In the genomic region with DNA sequence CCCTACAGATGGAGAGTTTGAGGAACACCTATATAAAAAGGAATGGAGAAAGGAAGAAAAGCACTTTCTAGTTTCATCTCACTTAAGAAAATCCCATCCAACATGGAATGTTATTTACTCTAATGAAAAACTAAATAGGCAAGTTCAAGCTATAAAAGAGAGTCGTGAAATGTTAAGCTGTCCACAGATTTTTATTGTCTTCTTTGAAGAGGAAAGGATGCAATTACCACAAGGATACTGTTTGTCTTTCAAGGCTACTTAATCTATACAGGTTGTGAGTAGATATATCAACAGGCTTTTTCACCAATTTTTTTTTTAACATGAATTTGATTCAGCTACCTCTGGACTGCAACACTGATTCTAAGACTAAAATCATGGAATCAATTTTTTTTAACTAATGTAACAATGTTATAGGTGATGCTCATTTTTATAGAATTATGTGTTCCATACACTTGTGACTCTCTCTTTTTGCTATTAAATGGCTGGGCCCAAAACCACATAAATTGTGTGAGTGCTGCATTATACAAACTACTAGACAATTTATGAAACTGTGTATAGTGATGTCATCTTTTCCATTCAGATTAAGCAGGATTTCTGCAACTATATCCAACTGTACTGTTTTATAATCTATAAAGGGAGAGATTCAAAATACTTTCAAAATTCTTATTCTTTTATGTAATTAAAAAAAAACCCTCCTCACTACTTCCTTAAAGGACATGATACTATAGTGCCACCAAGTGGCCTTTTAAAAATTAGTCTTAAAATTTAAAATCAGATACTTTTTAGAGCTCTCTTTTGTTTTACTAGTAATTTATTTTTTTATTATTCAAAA, we compare ENCODE assay signal across 8 cellular contexts. TPM values are rescaled to one million over a fixed set of nuclear protein-coding genes. Genes with fewer than 3 reads are reported as not detected.
DNase-seq lines count a peak whose midpoint lies in the region; ATAC-seq and TF ChIP-seq lines count a peak whose summit lies in the region.

No MANE protein-coding gene starts in this region.

- DNase-seq in GM10266 (ENCODE audit: extremely low spot score) (no peak), NCI-H2029 treated with DMSO at 0.1 percent for 48 hours (lab: John Stamatoyannopoulos, UW) (peak; percentile 28), iris pigment epithelial cell (ENCODE audit: low read depth) (peak; percentile 51), uterus (no peak)
- no peak for DNase-seq in activated T-helper 2 cell treated with anti-CD3 and anti-CD28 coated beads, Interferon-gamma antibody, Interleukin-2, Interleukin-4, amounts not matched to agents 10 μg/mL and 5 μg/mL and 100 μg/mL, durations not matched to agents 14 hours and 24 hours and 36 hours (ENCODE audit: low spot score)
- no peak for DNase-seq in activated T-cell treated with anti-CD3 and anti-CD28 coated beads, Interleukin-2, amount 50 U/mL, for 48 hours

- peaks cover 17% of the 10 kb centered on the region for H3K4me1 Mint-ChIP-seq in activated T-helper 2 cell treated with anti-CD3 and anti-CD28 coated beads, Interferon-gamma antibody, Interleukin-2, Interleukin-4, amounts not matched to agents 10 μg/mL and 5 μg/mL and 100 μg/mL, durations not matched to agents 14 hours and 24 hours and 36 hours (ENCODE audit: low read depth)

- H3K9me3 ChIP-seq in uterus = no peaks in the 10 kb centered on the region

- no peaks in the 10 kb centered on the region for H3K9me3 Mint-ChIP-seq in activated T-helper 2 cell treated with anti-CD3 and anti-CD28 coated beads, Interferon-gamma antibody, Interleukin-2, Interleukin-4, amounts not matched to agents 10 μg/mL and 5 μg/mL and 100 μg/mL, durations not matched to agents 14 hours and 24 hours and 36 hours

- peak overlapping the region; percentile 28 for H3K27ac Mint-ChIP-seq in activated T-helper 2 cell treated with anti-CD3 and anti-CD28 coated beads, Interferon-gamma antibody, Interleukin-2, Interleukin-4, amounts not matched to agents 10 μg/mL and 5 μg/mL and 100 μg/mL, durations not matched to agents 14 hours and 24 hours and 36 hours

- H3K27ac ChIP-seq in uterus = peak overlapping the region; percentile 17 to 71

- no peaks in the 10 kb centered on the region for H3K27me3 Mint-ChIP-seq in activated T-helper 2 cell treated with anti-CD3 and anti-CD28 coated beads, Interferon-gamma antibody, Interleukin-2, Interleukin-4, amounts not matched to agents 10 μg/mL and 5 μg/mL and 100 μg/mL, durations not matched to agents 14 hours and 24 hours and 36 hours (ENCODE audit: low read depth)

- no peak for ATAC-seq in HG02623 (IDR thresholded peaks at IDR 0.05; ENCODE audit: unreplicated experiment)
- ATAC-seq in HG03571 (IDR thresholded peaks at IDR 0.05; ENCODE audit: unreplicated experiment) = no peak

- no peaks in the 10 kb centered on the region for H3K36me3 ChIP-seq in uterus

- no peak for TF ChIP-seq POLR2A in uterus (IDR thresholded peaks at IDR 0.05)

- TF ChIP-seq CTCF in GM10266 (IDR thresholded peaks at IDR 0.05; ENCODE audit: control insufficient read depth, insufficient read depth, low read depth, missing control alignments) (peak; percentile 29), uterus (IDR thresholded peaks at IDR 0.05) (peak; percentile 23 to 79 (median 50))

- H3K4me1 ChIP-seq in uterus = no peaks in the 10 kb centered on the region

- no peak overlapping the region for H3K4me3 Mint-ChIP-seq in activated T-helper 2 cell treated with anti-CD3 and anti-CD28 coated beads, Interferon-gamma antibody, Interleukin-2, Interleukin-4, amounts not matched to agents 10 μg/mL and 5 μg/mL and 100 μg/mL, durations not matched to agents 14 hours and 24 hours and 36 hours (ENCODE audit: low read depth)

- H3K4me3 ChIP-seq in uterus = no peak overlapping the region

- intact Hi-C loops in activated T-helper 2 cell treated with anti-CD3 and anti-CD28 coated beads, Interferon-gamma antibody, Interleukin-2, Interleukin-4, amounts not matched to agents 10 μg/mL and 5 μg/mL and 100 μg/mL, durations not matched to agents 14 hours and 24 hours and 36 hours (cut with micrococcal nuclease) = loop anchor here (1.0 to 10.0 kb wide), 4 partner anchors 164 to 451 kb away; no protein-coding TSS in a partner anchor
- intact Hi-C loops in uterus (cut with DNase I; ENCODE audit: low total_unique reads) = loop anchor here (10.0 kb wide), 1 partner anchor 161 kb away; no protein-coding TSS in a partner anchor

- H3K36me3 Mint-ChIP-seq in activated T-helper 2 cell treated with anti-CD3 and anti-CD28 coated beads, Interferon-gamma antibody, Interleukin-2, Interleukin-4, amounts not matched to agents 10 μg/mL and 5 μg/mL and 100 μg/mL, durations not matched to agents 14 hours and 24 hours and 36 hours (ENCODE audit: low read depth) = peaks cover 25% of the 10 kb centered on the region

- H3K27me3 ChIP-seq in uterus = no peaks in the 10 kb centered on the region

RNA-seq across cellular contexts. Expression of a gene that starts 26.7 kb away (rescaled TPM):
- 58.9 and 59.6 TPM in 2 replicates for total RNA-seq in activated T-helper 2 cell treated with anti-CD3 and anti-CD28 coated beads, Interferon-gamma antibody, Interleukin-2, Interleukin-4, amounts not matched to agents 10 μg/mL and 5 μg/mL and 100 μg/mL, durations not matched to agents 14 hours and 24 hours and 36 hours
- total RNA-seq in uterus = 1 to 10 TPM in 2 of 4 donors, under 1 TPM in 2; under 0.01 to 6.3 (median 1.5) TPM

Comparison
In these comparisons a context has a peak if more than half of its experiments do, and no peak if none do; other contexts are left out.
1. DNase-seq: peak in NCI-H2029 treated with DMSO at 0.1 percent for 48 hours (single experiment) and iris pigment epithelial cell (single experiment); none in GM10266 (single experiment), activated T-helper 2 cell treated with anti-CD3 and anti-CD28 coated beads, Interferon-gamma antibody, Interleukin-2, Interleukin-4, amounts not matched to agents 10 μg/mL and 5 μg/mL and 100 μg/mL, durations not matched to agents 14 hours and 24 hours and 36 hours (single experiment), uterus (0 of 2) and activated T-cell treated with anti-CD3 and anti-CD28 coated beads, Interleukin-2, amount 50 U/mL, for 48 hours (0 of 2).